ENCODE assay signal across 8 cellular contexts in the genomic region with DNA sequence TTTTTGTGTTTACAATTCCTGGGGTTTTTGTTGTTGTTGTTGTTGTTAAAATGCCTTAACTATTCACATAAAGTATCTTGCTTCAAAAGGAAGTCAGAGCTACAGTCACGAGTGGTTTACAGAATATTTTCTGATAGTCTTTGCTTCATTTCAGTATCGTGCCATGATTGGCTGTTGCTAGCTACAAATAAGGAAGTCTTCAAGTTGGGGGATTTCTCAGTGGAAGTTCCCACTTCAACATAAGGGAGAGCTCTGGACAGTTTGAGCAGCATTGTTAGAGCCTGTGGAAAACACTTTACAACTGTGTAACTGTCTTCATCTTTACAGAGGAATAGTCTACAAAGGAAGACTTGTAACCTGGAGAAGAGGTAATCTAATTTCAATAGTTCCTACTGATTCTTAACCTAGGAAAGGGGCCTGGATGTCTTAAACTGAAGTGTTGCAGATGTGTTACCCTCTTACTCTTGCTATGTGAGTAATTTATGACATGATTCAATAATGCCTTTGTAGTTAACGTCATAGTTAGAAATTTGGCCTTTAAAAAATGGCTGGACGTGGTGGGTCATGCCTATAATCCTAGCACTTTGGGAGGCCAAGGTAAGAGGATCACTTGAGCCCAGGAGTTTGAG. TPM values are rescaled to one million over a fixed set of nuclear protein-coding genes. Genes with fewer than 3 reads are reported as not detected.
DNase-seq lines count a peak whose midpoint lies in the region; ATAC-seq and TF ChIP-seq lines count a peak whose summit lies in the region.

No MANE protein-coding gene starts in this region.

- H3K36me3 ChIP-seq in right atrium auricular region (no peaks in the 10 kb centered on the region), stomach smooth muscle (ENCODE audit: control insufficient read depth in 2 of 2, insufficient read depth in 2 of 2, low read length in 2 of 2) (no peaks in the 10 kb centered on the region)

- H3K27ac ChIP-seq in right atrium auricular region (peak overlapping the region; percentile 52 to 63), stomach smooth muscle (ENCODE audit: low read length) (peak overlapping the region; percentile 13)

- H3K4me3 ChIP-seq in right atrium auricular region (peak overlapping the region; percentile 12), stomach smooth muscle (ENCODE audit: low read length in 2 of 2) (peak overlapping the region; percentile 44 to 52)

- peak overlapping the region; percentile 87 for H3K27ac Mint-ChIP-seq in activated CD4-positive, alpha-beta memory T cell treated with anti-CD3 and anti-CD28 coated beads, Interleukin-2, amount 10 ng/mL, durations not matched to agents 7 days and 5 days

- ATAC-seq in GM19397 (IDR thresholded peaks at IDR 0.05; ENCODE audit: unreplicated experiment) (peak; percentile 77), HG03457 (IDR thresholded peaks at IDR 0.05; ENCODE audit: unreplicated experiment) (peak; percentile 76)

- POLR2A ChIA-PET in activated CD4-positive, alpha-beta memory T cell treated with anti-CD3 and anti-CD28 coated beads, Interleukin-2, amount 10 ng/mL, durations not matched to agents 7 days and 5 days (lab: Charles Lee): interaction anchor here (0.7 to 2.5 kb wide), 12 partner anchors 12 to 1182 kb away, joined by 3 to 17 read pairs (median 6); partner anchors contain the start of genes IFIH1 and TANK

- H3K4me1 ChIP-seq in right atrium auricular region (peaks cover 0 to 23% of the 10 kb centered on the region in 2 donors), stomach smooth muscle (ENCODE audit: control insufficient read depth, insufficient read depth, low read length) (peaks cover 10% of the 10 kb centered on the region)

- peak; percentile 20 for DNase-seq in EH (ENCODE audit: low read depth)
- DNase-seq in activated CD4-positive, alpha-beta memory T cell treated with anti-CD3 and anti-CD28 coated beads, Interleukin-2, amount 10 ng/mL, durations not matched to agents 7 days and 5 days: no peak
- DNase-seq in right atrium auricular region (ENCODE audit: low spot score): no peak
- no peak for DNase-seq in NCI-H510A (lab: John Stamatoyannopoulos, UW)
- DNase-seq in NCI-H748 (lab: John Stamatoyannopoulos, UW; ENCODE audit: unreplicated experiment): no peak

- H3K9me3 Mint-ChIP-seq in activated CD4-positive, alpha-beta memory T cell treated with anti-CD3 and anti-CD28 coated beads, Interleukin-2, amount 10 ng/mL, durations not matched to agents 7 days and 5 days: peaks cover 7% of the 10 kb centered on the region

- peaks cover 51% of the 10 kb centered on the region for H3K4me1 Mint-ChIP-seq in activated CD4-positive, alpha-beta memory T cell treated with anti-CD3 and anti-CD28 coated beads, Interleukin-2, amount 10 ng/mL, durations not matched to agents 7 days and 5 days

- peaks cover 18% of the 10 kb centered on the region for H3K36me3 Mint-ChIP-seq in activated CD4-positive, alpha-beta memory T cell treated with anti-CD3 and anti-CD28 coated beads, Interleukin-2, amount 10 ng/mL, durations not matched to agents 7 days and 5 days (ENCODE audit: low read depth)

- H3K4me3 Mint-ChIP-seq in activated CD4-positive, alpha-beta memory T cell treated with anti-CD3 and anti-CD28 coated beads, Interleukin-2, amount 10 ng/mL, durations not matched to agents 7 days and 5 days: peak overlapping the region; percentile 89

- H3K9me3 ChIP-seq in right atrium auricular region (no peaks in the 10 kb centered on the region), stomach smooth muscle (ENCODE audit: control insufficient read depth in 2 of 2, low read length in 2 of 2) (no peaks in the 10 kb centered on the region)

- H3K27me3 Mint-ChIP-seq in activated CD4-positive, alpha-beta memory T cell treated with anti-CD3 and anti-CD28 coated beads, Interleukin-2, amount 10 ng/mL, durations not matched to agents 7 days and 5 days: no peaks in the 10 kb centered on the region

- CTCF ChIA-PET in activated CD4-positive, alpha-beta memory T cell treated with anti-CD3 and anti-CD28 coated beads, Interleukin-2, amount 10 ng/mL, durations not matched to agents 7 days and 5 days (lab: Charles Lee): interaction anchor here (0.6 to 2.2 kb wide), 6 partner anchors 25 to 86 kb away, joined by 3 to 12 read pairs (median 4); no protein-coding TSS in a partner anchor

- no peaks in the 10 kb centered on the region for H3K27me3 ChIP-seq in right atrium auricular region
- no peaks in the 10 kb centered on the region for H3K27me3 ChIP-seq in stomach smooth muscle (ENCODE audit: control insufficient read depth in 1 of 2, insufficient read depth in 2 of 2, low read length in 2 of 2)

- peak overlapping the region in 1 of 2 donors; percentile 45 for H3K9ac ChIP-seq in stomach smooth muscle (ENCODE audit: low read length in 2 of 2)

- TF ChIP-seq CTCF in right atrium auricular region (IDR thresholded peaks at IDR 0.05): no peak

RNA-seq across cellular contexts. Expression of gene TANK, which starts 23.4 kb away (rescaled TPM):
- total RNA-seq in activated CD4-positive, alpha-beta memory T cell treated with anti-CD3 and anti-CD28 coated beads, Interleukin-2, amount 10 ng/mL, durations not matched to agents 7 days and 5 days: 100 to 1,000 TPM; 118 to 126 TPM
- 10 to 100 TPM; 40.2 to 50.9 TPM for total RNA-seq in right atrium auricular region
